ENCODE assay signal across 8 cellular contexts in the genomic region with DNA sequence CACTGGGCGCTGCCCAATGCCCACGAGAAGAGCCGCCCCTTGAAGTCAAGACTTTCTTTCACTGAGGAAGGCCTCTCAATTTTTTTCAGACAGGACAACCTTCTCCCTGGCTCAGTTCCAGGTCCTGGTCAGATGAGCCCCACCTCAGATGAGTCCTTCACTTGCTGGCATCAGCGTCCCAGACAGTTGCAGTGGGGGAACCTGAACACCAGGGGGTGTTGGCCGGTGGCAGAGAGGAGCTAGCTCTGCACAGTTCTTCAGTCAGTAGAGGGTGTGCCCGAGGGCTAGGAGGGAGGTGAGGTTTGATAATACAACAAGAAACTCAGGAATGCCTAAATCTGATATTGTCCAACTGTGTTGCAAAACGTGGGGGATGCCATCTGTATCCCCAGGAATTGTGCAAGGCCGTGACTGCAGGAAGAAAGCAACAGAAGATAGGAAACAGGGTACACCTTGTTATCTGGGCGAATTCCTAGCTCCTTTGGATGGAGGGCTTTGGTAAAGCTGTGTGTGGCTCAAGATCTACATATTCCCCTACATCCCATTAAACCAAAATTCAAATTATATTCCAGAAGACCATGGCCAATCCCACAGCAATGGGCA. TPM values are rescaled to one million over a fixed set of nuclear protein-coding genes. Genes with fewer than 3 reads are reported as not detected.
DNase-seq lines count a peak whose midpoint lies in the region; ATAC-seq and TF ChIP-seq lines count a peak whose summit lies in the region.

No MANE protein-coding gene starts in this region.

- H3K4me1 Mint-ChIP-seq in activated T-helper 1 cell treated with anti-CD3 and anti-CD28 coated beads, Interleukin-12 subunit alpha, Interleukin-12 subunit beta, Interleukin-2, Interleukin-4 antibody, amounts not matched to agents 30 ng/mL and 10 ng/mL and 1 ng/mL, durations not matched to agents 14 hours and 24 hours and 36 hours (ENCODE audit: low read depth), result peaks cover 62% of the 10 kb centered on the region

- H3K27ac ChIP-seq in OCI-LY3 (ENCODE audit: low read length), result no peak overlapping the region

- peak overlapping the region; percentile 21 for H3K27ac Mint-ChIP-seq in activated T-helper 1 cell treated with anti-CD3 and anti-CD28 coated beads, Interleukin-12 subunit alpha, Interleukin-12 subunit beta, Interleukin-2, Interleukin-4 antibody, amounts not matched to agents 30 ng/mL and 10 ng/mL and 1 ng/mL, durations not matched to agents 14 hours and 24 hours and 36 hours

- H2AFZ ChIP-seq in OCI-LY3 (ENCODE audit: low read depth, low read length), result no peak overlapping the region

- peak; percentile 45 for TF ChIP-seq CTCF in BE2C (IDR thresholded peaks at IDR 0.05; ENCODE audit: low read depth, low read length)
- TF ChIP-seq CTCF in OCI-LY3 (IDR thresholded peaks at IDR 0.05; ENCODE audit: low read depth, low read length), result peak; percentile 99

- H3K9me3 ChIP-seq in BE2C, result no peaks in the 10 kb centered on the region
- H3K9me3 ChIP-seq in OCI-LY3 (ENCODE audit: insufficient read depth, low read length), result 0 out of 2 replicates have a peak, but pooled peaks cover 5% of the 10 kb centered on the region

- H3K9ac ChIP-seq in OCI-LY3 (ENCODE audit: low read length), result no peak overlapping the region

- peak; percentile 23 for DNase-seq in BE2C
- DNase-seq in activated T-helper 1 cell treated with anti-CD3 and anti-CD28 coated beads, Interleukin-12 subunit alpha, Interleukin-12 subunit beta, Interleukin-2, Interleukin-4 antibody, amounts not matched to agents 30 ng/mL and 10 ng/mL and 1 ng/mL, durations not matched to agents 14 hours and 24 hours and 36 hours (ENCODE audit: low spot score), result peak; percentile 68
- peak; percentile 64 for DNase-seq in left cardiac atrium
- DNase-seq in stimulated activated CD4-positive, alpha-beta T cell treated with anti-CD3 and anti-CD28 coated beads, Interleukin-1b, Interleukin-23, amount 100 ng/mL, for 1 hour (ENCODE audit: low read depth in 2 of 2), result peak; percentile 46 to 64
- DNase-seq in DMS153 treated with DMSO at 0.1 percent for 48 hours (lab: John Stamatoyannopoulos, UW; ENCODE audit: unreplicated experiment), result no peak

- peak; percentile 67 for ATAC-seq in GM21515 (IDR thresholded peaks at IDR 0.05; ENCODE audit: unreplicated experiment)
- ATAC-seq in left cardiac atrium, result peak; percentile 67 to 86
- ATAC-seq in GM21360 (IDR thresholded peaks at IDR 0.05; ENCODE audit: unreplicated experiment), result no peak

- H3K4me3 Mint-ChIP-seq in activated T-helper 1 cell treated with anti-CD3 and anti-CD28 coated beads, Interleukin-12 subunit alpha, Interleukin-12 subunit beta, Interleukin-2, Interleukin-4 antibody, amounts not matched to agents 30 ng/mL and 10 ng/mL and 1 ng/mL, durations not matched to agents 14 hours and 24 hours and 36 hours, result no peak overlapping the region

- H3K4me3 ChIP-seq in BE2C (ENCODE audit: low read depth, low read length) (no peak overlapping the region), OCI-LY3 (ENCODE audit: low read length) (no peak overlapping the region)

- H3K4me1 ChIP-seq in BE2C (no peaks in the 10 kb centered on the region), OCI-LY3 (ENCODE audit: low read length) (peaks cover 36% of the 10 kb centered on the region)

- H3K36me3 Mint-ChIP-seq in activated T-helper 1 cell treated with anti-CD3 and anti-CD28 coated beads, Interleukin-12 subunit alpha, Interleukin-12 subunit beta, Interleukin-2, Interleukin-4 antibody, amounts not matched to agents 30 ng/mL and 10 ng/mL and 1 ng/mL, durations not matched to agents 14 hours and 24 hours and 36 hours (ENCODE audit: low read depth), result peaks cover 17% of the 10 kb centered on the region

- H3K27me3 ChIP-seq in BE2C, result no peaks in the 10 kb centered on the region
- peaks cover 8% of the 10 kb centered on the region; the same call in 1 of the 2 replicates for H3K27me3 ChIP-seq in OCI-LY3 (ENCODE audit: low read depth, low read length)

- no peak overlapping the region for H3K4me2 ChIP-seq in OCI-LY3 (ENCODE audit: low read length)

- H3K9me3 Mint-ChIP-seq in activated T-helper 1 cell treated with anti-CD3 and anti-CD28 coated beads, Interleukin-12 subunit alpha, Interleukin-12 subunit beta, Interleukin-2, Interleukin-4 antibody, amounts not matched to agents 30 ng/mL and 10 ng/mL and 1 ng/mL, durations not matched to agents 14 hours and 24 hours and 36 hours, result peaks cover 5% of the 10 kb centered on the region

- intact Hi-C loops in activated T-helper 1 cell treated with anti-CD3 and anti-CD28 coated beads, Interleukin-12 subunit alpha, Interleukin-12 subunit beta, Interleukin-2, Interleukin-4 antibody, amounts not matched to agents 30 ng/mL and 10 ng/mL and 1 ng/mL, durations not matched to agents 14 hours and 24 hours and 36 hours (cut with micrococcal nuclease), result loop anchor here (1.0 to 5.0 kb wide), 2 partner anchors 96 to 166 kb away; no protein-coding TSS in a partner anchor
- intact Hi-C loops in left cardiac atrium (cut with DNase I), result loop anchor here in 1 of 2 donors (10.0 kb wide), 1 partner anchor 98 kb away; a partner anchor contains a TSS

- H3K27me3 Mint-ChIP-seq in activated T-helper 1 cell treated with anti-CD3 and anti-CD28 coated beads, Interleukin-12 subunit alpha, Interleukin-12 subunit beta, Interleukin-2, Interleukin-4 antibody, amounts not matched to agents 30 ng/mL and 10 ng/mL and 1 ng/mL, durations not matched to agents 14 hours and 24 hours and 36 hours (ENCODE audit: insufficient read depth), result peaks cover 11% of the 10 kb centered on the region

- H4K20me1 ChIP-seq in OCI-LY3 (ENCODE audit: insufficient read depth, low read length), result no peaks in the 10 kb centered on the region

- no peaks in the 10 kb centered on the region for H3K79me2 ChIP-seq in OCI-LY3 (ENCODE audit: low read length)

- H3K36me3 ChIP-seq in BE2C (no peaks in the 10 kb centered on the region), OCI-LY3 (replicated peaks; ENCODE audit: low read depth, low read length) (peaks cover 13% of the 10 kb centered on the region)

RNA-seq across cellular contexts. Expression of a gene that starts 34.3 kb away (rescaled TPM):
- polyA plus RNA-seq in BE2C (2012; ENCODE audit: insufficient read depth, insufficient read length, low read depth), result not detected
- total RNA-seq in activated T-helper 1 cell treated with anti-CD3 and anti-CD28 coated beads, Interleukin-12 subunit alpha, Interleukin-12 subunit beta, Interleukin-2, Interleukin-4 antibody, amounts not matched to agents 30 ng/mL and 10 ng/mL and 1 ng/mL, durations not matched to agents 14 hours and 24 hours and 36 hours, result 0.29 TPM in 1 of 2 replicates, not detected in the other
- not detected for total RNA-seq in left cardiac atrium
